ENCODE assay signal across 8 cellular contexts in genomic region chr2:73783883-73784282, GRCh38. TPM values are rescaled to one million over a fixed set of nuclear protein-coding genes. Genes with fewer than 3 reads are reported as not detected.
DNase-seq lines count a peak whose midpoint lies in the region; FAIRE-seq and TF ChIP-seq lines count a peak whose summit lies in the region.
"Not testable (repeated sequence)": the region's sequence is repeated elsewhere in the genome, so short reads cannot be mapped to it uniquely, and the experiment has no call there.
"Had no signal": no experiment of that assay in that cellular context is flagged by ENCODE, and none has a peak within 500 bp of the region (broad histone marks: within the 10 kb centered on the region; RNA-seq: fewer than 3 reads in every experiment).

A gene with protein sequence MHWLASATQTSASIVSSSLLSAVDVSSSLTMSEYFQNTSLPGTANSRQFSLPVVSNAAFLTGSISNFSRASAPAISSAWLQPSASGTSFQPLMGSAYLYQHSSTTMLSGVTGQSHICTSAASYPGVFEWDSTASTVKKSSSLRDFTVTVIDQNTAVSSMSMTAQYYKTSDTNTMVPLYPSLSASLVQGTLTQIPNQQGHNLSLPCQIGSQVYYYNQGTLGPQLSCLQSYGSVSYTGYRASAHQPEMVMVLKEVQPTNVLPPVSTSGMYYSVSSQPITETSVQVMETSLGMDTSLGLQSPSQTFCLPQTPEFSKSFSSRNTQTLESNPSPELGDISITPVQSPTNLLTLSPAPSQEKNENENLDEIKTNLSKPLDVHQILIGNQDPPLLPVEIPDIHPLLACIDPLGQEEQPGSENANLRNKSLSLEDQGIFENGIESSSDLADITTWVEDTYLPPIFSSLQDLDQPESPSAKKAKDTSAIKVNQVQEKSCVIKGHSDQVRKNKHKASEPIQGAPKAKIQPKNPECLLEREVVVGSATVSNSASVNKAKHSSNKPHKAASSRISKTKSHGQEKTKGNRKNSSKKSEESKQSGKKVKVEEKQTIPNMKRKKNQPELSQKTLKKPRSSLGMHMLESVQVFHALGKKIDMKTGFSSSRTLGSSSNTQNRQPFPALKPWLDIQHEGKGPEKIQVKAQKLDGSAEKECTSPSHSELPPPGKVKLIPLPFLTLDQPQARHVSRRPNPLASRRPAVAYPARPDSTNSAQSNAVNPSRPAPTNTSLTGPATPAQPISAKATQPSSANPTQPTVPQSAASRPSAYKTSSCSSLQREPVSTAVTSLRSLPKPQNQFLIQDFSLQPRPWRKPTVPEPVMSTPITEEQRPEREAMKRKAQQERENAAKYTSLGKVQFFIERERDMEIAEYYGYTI (plus strand): TSS chr2:73784183. CDS start chr2:73784310, 127 bp downstream.

- not testable (repeated sequence) for H3K27me3 ChIP-seq in H9 (ENCODE audit: insufficient read depth, low read length); PC-9 (ENCODE audit: insufficient read depth, low read depth); SK-N-SH (ENCODE audit: insufficient read depth); H1 (replicated peaks in 1 of 4; ENCODE audit: control insufficient read depth in 3 of 4, extremely low read depth in 1 of 4, insufficient read depth in 3 of 4, low read length in 3 of 4); mesenchymal stem cell (ENCODE audit: control insufficient read depth in 1 of 2, insufficient read depth in 1 of 2, low read length in 2 of 2); trophoblast cell (ENCODE audit: insufficient read depth, low read length)

- TF ChIP-seq RAD21 in SK-N-SH (IDR thresholded peaks at IDR 0.05; ENCODE audit: low read length); H1 (IDR thresholded peaks at IDR 0.05 in 1 of 2, conservative IDR thresholded peaks at IDR 0.05 in 1 of 2; ENCODE audit: low read depth in 2 of 2, low read length in 2 of 2): not testable (repeated sequence)

- H3K23me2 ChIP-seq in H9 (ENCODE audit: insufficient read length, low read depth, low read length, poor library complexity, severe bottlenecking); H1 (ENCODE audit: low read depth, low read length): not testable (repeated sequence)

- H3K14ac ChIP-seq in H9 (ENCODE audit: insufficient read depth, low read length); H1 (ENCODE audit: insufficient read length); mesenchymal stem cell (ENCODE audit: low read length in 2 of 2); trophoblast cell (ENCODE audit: low read length): not testable (repeated sequence)

- not testable (repeated sequence) for H2BK5ac ChIP-seq in H9 (ENCODE audit: insufficient read length, low read length); H1 (ENCODE audit: low read depth, low read length); mesenchymal stem cell (ENCODE audit: low read depth, low read length, poor library complexity, severe bottlenecking); trophoblast cell (ENCODE audit: low read depth, low read length, poor library complexity)

- not testable (repeated sequence) for H4K8ac ChIP-seq in H9 (replicated peaks; ENCODE audit: insufficient read length, low read depth, low read length); H1 (ENCODE audit: extremely low read depth, insufficient read depth, low read length)
- peak within 1 kb of the TSS; percentile 60 for H4K8ac ChIP-seq in mesenchymal stem cell (ENCODE audit: low read length)
- H4K8ac ChIP-seq in trophoblast cell (ENCODE audit: low read depth, low read length) = peak within 1 kb of the TSS; percentile 58

- peak within 1 kb of the TSS; percentile 62 for H2AFZ ChIP-seq in H9 (ENCODE audit: low read length)
- H2AFZ ChIP-seq in PC-9 = peak within 1 kb of the TSS; percentile 83
- H2AFZ ChIP-seq in SK-N-SH (ENCODE audit: low read depth) = peak within 1 kb of the TSS; percentile 46; the same call in 1 of the 2 replicates
- H2AFZ ChIP-seq in H1 (ENCODE audit: low read length) = peak within 1 kb of the TSS; percentile 91
- H2AFZ ChIP-seq in mesenchymal stem cell (ENCODE audit: low read depth, low read length); trophoblast cell (ENCODE audit: insufficient read depth, low read length, poor library complexity): not testable (repeated sequence)

- H4K91ac ChIP-seq in H9 (ENCODE audit: insufficient read length, low read depth, low read length); H1 (replicated peaks; ENCODE audit: insufficient read length, low read length); trophoblast cell (ENCODE audit: low read depth, low read length): not testable (repeated sequence)
- peak within 1 kb of the TSS; percentile 50 for H4K91ac ChIP-seq in mesenchymal stem cell (ENCODE audit: low read length)

- WGBS in H9 (ENCODE audit: extremely low coverage, insufficient read length, low lambda C conversion rate) = no CpG with 5 or more reads among the region's 3 CpGs
- no CpG with 5 or more reads among the region's 3 CpGs for WGBS in SK-N-SH (ENCODE audit: low lambda C conversion rate)
- 100% methylated on average over 1 of the region's 3 CpGs; no CpG with 5 or more reads in 1 of the 2 experiments for WGBS in H1 (ENCODE audit: extremely low coverage in 1 of 2, insufficient coverage in 1 of 2, insufficient read length in 1 of 2, insufficient replicate concordance in 2 of 2, low coverage in 1 of 2, low lambda C conversion rate in 2 of 2, missing lambda C conversion rate in 1 of 2), 2 experiments
- WGBS in mesenchymal stem cell = no CpG with 5 or more reads among the region's 3 CpGs
- WGBS in trophoblast cell (ENCODE audit: extremely low coverage, insufficient coverage, insufficient read length) = no CpG with 5 or more reads among the region's 3 CpGs

- not testable (repeated sequence) for H3K9me3 Mint-ChIP-seq in Calu3 (ENCODE audit: low read depth, unreplicated experiment); H9

- not testable (repeated sequence) for H3T11ph ChIP-seq in H9 (ENCODE audit: low read length)

- H4K12ac ChIP-seq in trophoblast cell (ENCODE audit: low read depth, low read length) = not testable (repeated sequence)

- H4K5ac ChIP-seq in H9 (ENCODE audit: insufficient read length, low read depth, low read length); H1 (ENCODE audit: insufficient read length, low read depth, low read length): not testable (repeated sequence)

- FAIRE-seq in H1 (lab: Jason Lieb, UNC) = not testable (repeated sequence)

- POLR2A ChIA-PET in PC-9 (lab: Charles Lee; ENCODE audit: unreplicated experiment); SK-N-SH (lab: Yijun Ruan, JAX); H1 (lab: Charles Lee; ENCODE audit: partially characterized antibody): not testable (repeated sequence)

- H2AK5ac ChIP-seq in H9 (ENCODE audit: insufficient read length, low read length); H1 (ENCODE audit: low read depth, low read length); mesenchymal stem cell (ENCODE audit: low read length, severe bottlenecking); trophoblast cell (ENCODE audit: low read length): not testable (repeated sequence)

- not testable (repeated sequence) for H3K56ac ChIP-seq in H9 (ENCODE audit: insufficient read length, low read depth, low read length); H1 (replicated peaks; ENCODE audit: insufficient read length, low read depth, low read length)

- not testable (repeated sequence) for H2BK12ac ChIP-seq in H9 (ENCODE audit: insufficient read length, low read depth, low read length); H1 (ENCODE audit: low read depth, low read length); mesenchymal stem cell (ENCODE audit: low read length in 2 of 2); trophoblast cell (ENCODE audit: low read length)

- H3K9me2 ChIP-seq in PC-9 (ENCODE audit: insufficient read depth); SK-N-SH: not testable (repeated sequence)

- not testable (repeated sequence) for H2BK20ac ChIP-seq in H9 (ENCODE audit: low read depth, low read length, poor library complexity, severe bottlenecking); H1 (ENCODE audit: low read length)

- H3K79me1 ChIP-seq in H9 (ENCODE audit: insufficient read depth, low read depth, low read length, poor library complexity, severe bottlenecking); H1 (ENCODE audit: low read depth, low read length); mesenchymal stem cell (replicated peaks; ENCODE audit: low read length, poor library complexity, severe bottlenecking); trophoblast cell (ENCODE audit: low read length): not testable (repeated sequence)

- not testable (repeated sequence) for H3K23ac ChIP-seq in H9 (ENCODE audit: insufficient read length, low read depth, low read length); H1 (ENCODE audit: insufficient read length); mesenchymal stem cell (ENCODE audit: low read length in 2 of 2); trophoblast cell (ENCODE audit: low read length)

- not testable (repeated sequence) for H3K4me1 ChIP-seq in H9 (ENCODE audit: insufficient read depth, low read length); SK-N-SH (ENCODE audit: control insufficient read depth in 1 of 2, insufficient read depth in 2 of 2, low read depth in 1 of 2, low read length in 1 of 2); H1 (replicated peaks in 1 of 4; ENCODE audit: control insufficient read depth in 3 of 4, insufficient read depth in 4 of 4, low read length in 3 of 4); mesenchymal stem cell (ENCODE audit: control insufficient read depth, insufficient read depth, low read depth, low read length); trophoblast cell (ENCODE audit: control insufficient read depth in 1 of 2, insufficient read depth in 2 of 2, low read length in 2 of 2)
- peaks cover 13% of the 10 kb centered on the region for H3K4me1 ChIP-seq in PC-9 (replicated peaks; ENCODE audit: insufficient read depth)

- not testable (repeated sequence) for H3K79me2 ChIP-seq in H9 (ENCODE audit: insufficient read depth, low read length); PC-9 (ENCODE audit: low read depth); SK-N-SH (ENCODE audit: insufficient read depth); H1 (ENCODE audit: control insufficient read depth in 1 of 2, insufficient read depth in 2 of 2, low read length in 2 of 2); trophoblast cell (ENCODE audit: control insufficient read depth, insufficient read depth, low read length, poor library complexity)

- H3K18ac ChIP-seq in H9 (ENCODE audit: insufficient read length, low read depth, low read length); H1 (ENCODE audit: extremely low read depth, low read length); trophoblast cell (ENCODE audit: low read length): not testable (repeated sequence)
- peak within 1 kb of the TSS in 1 of 2 experiments; percentile 21 for H3K18ac ChIP-seq in mesenchymal stem cell (ENCODE audit: low read depth in 1 of 2, low read length in 2 of 2)

- not testable (repeated sequence) for H3K4me3 Mint-ChIP-seq in Calu3 (ENCODE audit: low read depth, unreplicated experiment); H9

- not testable (repeated sequence) for TF ChIP-seq POLR2A in H1 (IDR thresholded peaks at IDR 0.05; ENCODE audit: control extremely low read depth in 1 of 2, low read depth in 2 of 2, low read length in 2 of 2)

- TF ChIP-seq CTCF in Calu3 (IDR thresholded peaks at IDR 0.05; ENCODE audit: unreplicated experiment); H9 (conservative IDR thresholded peaks at IDR 0.05); PC-9 (conservative IDR thresholded peaks at IDR 0.05); SK-N-SH (IDR thresholded peaks at IDR 0.05); H1 (IDR thresholded peaks at IDR 0.05; ENCODE audit: control extremely low read depth in 1 of 3, insufficient read depth in 1 of 3, low read depth in 1 of 3, low read length in 3 of 3): not testable (repeated sequence)

- intact Hi-C loops in Calu3 (cut with micrococcal nuclease; ENCODE audit: unreplicated experiment); PC-9 (cut with micrococcal nuclease; ENCODE audit: unreplicated experiment): not testable (repeated sequence)

- CTCF ChIA-PET in Calu3 (lab: Charles Lee); PC-9 (lab: Charles Lee); SK-N-SH (lab: Yijun Ruan, JAX); H1 (lab: Charles Lee; ENCODE audit: partially characterized antibody): not testable (repeated sequence)

- not testable (repeated sequence) for H3F3A ChIP-seq in PC-9 (ENCODE audit: insufficient read depth, low read depth); SK-N-SH (replicated peaks; ENCODE audit: insufficient read depth)

- not testable (repeated sequence) for H3K4me3 ChIP-seq in PC-9; SK-N-SH (ENCODE audit: low read depth in 2 of 2, low read length in 1 of 2); H1 (ENCODE audit: extremely low read depth in 1 of 4, insufficient read depth in 2 of 4, low read depth in 3 of 4, low read length in 4 of 4); mesenchymal stem cell (ENCODE audit: insufficient read depth in 1 of 2, low read depth in 1 of 2, low read length in 2 of 2); trophoblast cell (ENCODE audit: low read depth, low read length)

- H2BK120ac ChIP-seq in H9 (ENCODE audit: low read depth, low read length, poor library complexity, severe bottlenecking); H1 (replicated peaks; ENCODE audit: low read depth, low read length); trophoblast cell (ENCODE audit: insufficient read depth, low read length, poor library complexity): not testable (repeated sequence)
- H2BK120ac ChIP-seq in mesenchymal stem cell (ENCODE audit: low read depth, low read length) = peak within 1 kb of the TSS; percentile 73

- not testable (repeated sequence) for H3K36me3 ChIP-seq in PC-9 (ENCODE audit: low read depth); SK-N-SH (replicated peaks in 1 of 2; ENCODE audit: control insufficient read depth in 1 of 2, insufficient read depth in 2 of 2, low read length in 1 of 2); H1 (ENCODE audit: control insufficient read depth in 2 of 4, insufficient read depth in 4 of 4, low read length in 3 of 4); mesenchymal stem cell (ENCODE audit: control insufficient read depth in 1 of 2, insufficient read depth in 2 of 2, low read depth in 1 of 2, low read length in 2 of 2); trophoblast cell (ENCODE audit: control insufficient read depth in 1 of 2, insufficient read depth in 2 of 2, low read length in 2 of 2)

- H3K27ac Mint-ChIP-seq in Calu3 (ENCODE audit: unreplicated experiment) = peak within 1 kb of the TSS; percentile 57
- not testable (repeated sequence) for H3K27ac Mint-ChIP-seq in H9

- not testable (repeated sequence) for H3K4me2 ChIP-seq in H9 (ENCODE audit: insufficient read depth, insufficient read length, low read length); SK-N-SH; H1 (ENCODE audit: insufficient read depth in 1 of 2, low read depth in 2 of 2, low read length in 2 of 2); mesenchymal stem cell (ENCODE audit: low read length, poor library complexity, severe bottlenecking); trophoblast cell (ENCODE audit: low read length)
- H3K4me2 ChIP-seq in PC-9 = peak within 1 kb of the TSS; percentile 62

- not testable (repeated sequence) for H3K4me1 Mint-ChIP-seq in Calu3 (ENCODE audit: low read depth, unreplicated experiment); H9

- H3K36me3 Mint-ChIP-seq in Calu3 (ENCODE audit: insufficient read depth, unreplicated experiment) = peaks cover 12% of the 10 kb centered on the region
- not testable (repeated sequence) for H3K36me3 Mint-ChIP-seq in H9 (ENCODE audit: insufficient read depth in 1 of 3, low read depth in 3 of 3)

- H3K4ac ChIP-seq in H9 (ENCODE audit: low read depth, low read length); H1 (replicated peaks; ENCODE audit: insufficient read length, low read depth, low read length); mesenchymal stem cell (ENCODE audit: low read depth in 1 of 2, low read length in 2 of 2); trophoblast cell (ENCODE audit: low read depth, low read length): not testable (repeated sequence)

- H3K9ac ChIP-seq in H9 (ENCODE audit: extremely low read depth, insufficient read length, low read length); SK-N-SH; H1 (replicated peaks in 1 of 4; ENCODE audit: extremely low read depth in 1 of 4, low read depth in 3 of 4, low read length in 3 of 4); mesenchymal stem cell (ENCODE audit: low read length); trophoblast cell (ENCODE audit: low read length): not testable (repeated sequence)

- not testable (repeated sequence) for H3K27me3 Mint-ChIP-seq in Calu3 (ENCODE audit: unreplicated experiment); H9 (ENCODE audit: low read depth)

- H4K20me1 ChIP-seq in H9 (ENCODE audit: control insufficient read depth, insufficient read depth, insufficient read length); PC-9 (ENCODE audit: insufficient read depth); SK-N-SH (ENCODE audit: insufficient read depth); H1 (replicated peaks in 1 of 2; ENCODE audit: control insufficient read depth in 1 of 2, insufficient read depth in 2 of 2, low read length in 2 of 2): not testable (repeated sequence)

- not testable (repeated sequence) for H3K9me3 ChIP-seq in H9 (ENCODE audit: control insufficient read depth, low read depth, low read length); PC-9 (ENCODE audit: insufficient read depth, low read depth); SK-N-SH; H1 (ENCODE audit: insufficient read depth in 2 of 2, low read depth in 1 of 2, low read length in 1 of 2); mesenchymal stem cell (ENCODE audit: control insufficient read depth, low read length); trophoblast cell (ENCODE audit: insufficient read depth, low read depth, low read length)

- not testable (repeated sequence) for H3K27ac ChIP-seq in H9 (ENCODE audit: insufficient read length, low read depth, low read length); PC-9; SK-N-SH (ENCODE audit: low read depth in 2 of 2, low read length in 1 of 2); H1 (ENCODE audit: low read depth, low read length); mesenchymal stem cell (ENCODE audit: low read length, poor library complexity, severe bottlenecking); trophoblast cell (ENCODE audit: low read depth, low read length)

- DNase-seq in Calu3; H9; PC-9; SK-N-SH; H1 (ENCODE audit: low read depth in 1 of 2, low spot score in 2 of 2); mesenchymal stem cell; trophoblast cell: not testable (repeated sequence)

- not testable (repeated sequence) for BruUV-seq in Calu3 (replicated peaks; lab: Mats Ljungman, UMichigan); PC-9 (replicated peaks; lab: Mats Ljungman, UMichigan)

- TF ChIP-seq EP300 in SK-N-SH (IDR thresholded peaks at IDR 0.05; ENCODE audit: borderline replicate concordance in 1 of 2, low read depth in 1 of 2, low read length in 1 of 2); H1 (IDR thresholded peaks at IDR 0.05; ENCODE audit: borderline replicate concordance in 1 of 2, low read depth in 2 of 2, low read length in 2 of 2): not testable (repeated sequence)

- not testable (repeated sequence) for H2BK15ac ChIP-seq in H9 (ENCODE audit: low read depth, low read length); H1 (ENCODE audit: low read length); mesenchymal stem cell (ENCODE audit: low read depth, poor library complexity, severe bottlenecking)

RNA-seq across cellular contexts. Expression of the gene that starts here (rescaled TPM):
- not detected in 2 replicates for total RNA-seq in Calu3 (2022)
- 0.07 and 0.09 TPM in 2 replicates for total RNA-seq in H9 (2021)
- total RNA-seq in PC-9 (2021) = not detected in 2 replicates
- 0.02 and 0.06 TPM in 2 replicates for polyA plus RNA-seq in SK-N-SH (2012; rRNA removed)
- polyA plus RNA-seq in SK-N-SH (2012; cell fraction: cytosol; rRNA removed) = 0.03 TPM in 2 replicates
- not detected in 2 replicates for polyA plus RNA-seq in SK-N-SH (2012; cell fraction: nucleus; rRNA removed)
- total RNA-seq in H1 (2021; fragmentation: NEBNext Ultra II Directional; extraction: Animal tissue kit (Norgen Biotek cat#: 25700)) = 0.21 and 0.39 TPM in 2 replicates
- polyA plus RNA-seq in H1 (2011; rRNA removed) = 0.88 and 0.89 TPM in 2 replicates
- 0.94 TPM for polyA plus RNA-seq in H1 (2011; cell fraction: cytosol; rRNA removed)
- 0.57 TPM for polyA plus RNA-seq in H1 (2011; cell fraction: nucleus; rRNA removed)
- polyA plus RNA-seq in H1 (2012, experiment 1 of 2) = 0.11 to 0.35 TPM (median 0.16 TPM) in 4 replicates
- not detected for polyA plus RNA-seq in H1 (2012, experiment 2 of 2)
- 0.53 TPM for polyA plus RNA-seq in H1 (2013, experiment 1 of 2)
- 0.70 TPM for polyA plus RNA-seq in H1 (2013, experiment 2 of 2)
- polyA minus RNA-seq in H1 (2011; rRNA and poly(A)+ RNA removed) = 0.83 and 0.91 TPM in 2 replicates
- polyA minus RNA-seq in H1 (2011; cell fraction: cytosol; rRNA and poly(A)+ RNA removed) = 0.44 TPM
- 0.60 TPM for polyA minus RNA-seq in H1 (2011; cell fraction: nucleus; rRNA and poly(A)+ RNA removed)
- not detected for polyA plus RNA-seq in mesenchymal stem cell (2013, experiment 1 of 2)
- not detected for polyA plus RNA-seq in mesenchymal stem cell (2013, experiment 2 of 2)
- polyA plus RNA-seq in trophoblast cell (2013) = 0.03 TPM in 2 replicates
- total RNA-seq: CD4-positive, CD25-positive, alpha-beta regulatory T cell had no signal
- polyA plus RNA-seq: CD4-positive, CD25-positive, alpha-beta regulatory T cell had no signal
